ENCODE assay signal across 8 cellular contexts in the genomic region with DNA sequence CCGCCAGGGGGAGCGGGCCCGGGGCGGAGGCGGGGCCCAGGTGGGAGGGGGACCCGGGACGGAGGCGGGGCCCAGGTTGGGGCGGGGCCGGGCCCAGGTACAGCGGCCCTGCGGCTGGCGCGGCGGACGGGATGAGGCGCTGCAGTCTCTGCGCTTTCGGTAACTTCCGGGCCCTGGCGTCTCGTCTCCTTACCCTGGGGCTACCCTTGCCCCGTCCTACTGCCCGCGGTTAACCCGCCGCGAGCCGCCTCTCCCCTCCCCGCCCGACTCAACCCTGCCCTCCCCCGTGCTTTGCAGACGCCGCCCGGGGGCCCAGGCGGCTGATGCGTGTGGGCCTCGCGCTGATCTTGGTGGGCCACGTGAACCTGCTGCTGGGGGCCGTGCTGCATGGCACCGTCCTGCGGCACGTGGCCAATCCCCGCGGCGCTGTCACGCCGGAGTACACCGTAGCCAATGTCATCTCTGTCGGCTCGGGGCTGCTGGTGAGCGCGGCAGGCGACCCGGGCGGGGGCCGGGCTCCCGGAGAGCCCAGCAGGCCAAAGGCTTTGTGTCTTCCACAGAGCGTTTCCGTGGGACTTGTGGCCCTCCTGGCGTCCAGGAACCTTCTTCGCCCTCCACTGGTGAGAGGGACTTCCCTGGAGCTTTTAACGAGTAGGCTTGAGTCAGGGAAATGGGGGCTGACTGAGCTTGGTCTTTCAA. TPM values are rescaled to one million over a fixed set of nuclear protein-coding genes. Genes with fewer than 3 reads are reported as not detected.
DNase-seq lines count a peak whose midpoint lies in the region; ATAC-seq and TF ChIP-seq lines count a peak whose summit lies in the region.

A gene with protein sequence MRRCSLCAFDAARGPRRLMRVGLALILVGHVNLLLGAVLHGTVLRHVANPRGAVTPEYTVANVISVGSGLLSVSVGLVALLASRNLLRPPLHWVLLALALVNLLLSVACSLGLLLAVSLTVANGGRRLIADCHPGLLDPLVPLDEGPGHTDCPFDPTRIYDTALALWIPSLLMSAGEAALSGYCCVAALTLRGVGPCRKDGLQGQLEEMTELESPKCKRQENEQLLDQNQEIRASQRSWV (plus strand): TSS at position 100 of the 699 bp plus-strand sequence. CDS start 32 bp downstream, at position 132.

- H3K27me3 ChIP-seq in HUES64 (ENCODE audit: insufficient read depth, low read length), result no peaks in the 10 kb centered on the region
- H3K27me3 ChIP-seq in neuronal stem cell (ENCODE audit: control insufficient read depth in 3 of 3, insufficient read depth in 3 of 3, low read depth in 1 of 3, low read length in 3 of 3), result no peaks in the 10 kb centered on the region

- H2BK120ac ChIP-seq in neuronal stem cell (ENCODE audit: low read depth, low read length), result no peak within 1 kb of the TSS

- H3K14ac ChIP-seq in neuronal stem cell (ENCODE audit: low read length), result peak within 1 kb of the TSS; percentile 89

- peak within 1 kb of the TSS; percentile 94 for H2BK12ac ChIP-seq in neuronal stem cell (ENCODE audit: low read length)

- H3K9me3 ChIP-seq in HUES64 (ENCODE audit: insufficient read depth, low read depth, low read length) (no peaks in the 10 kb centered on the region), neuronal stem cell (replicated peaks in 1 of 2; ENCODE audit: control insufficient read depth in 2 of 2, insufficient read depth in 1 of 2, low read depth in 1 of 2, low read length in 2 of 2) (peaks cover 0 to 2% of the 10 kb centered on the region in 2 donors)

- H3K79me1 ChIP-seq in neuronal stem cell (ENCODE audit: low read depth, low read length), result peaks cover 2% of the 10 kb centered on the region

- H3K4me1 ChIP-seq in HUES64 (ENCODE audit: insufficient read depth, low read length) (peaks cover 15% of the 10 kb centered on the region; the same call in 1 of the 2 replicates), neuronal stem cell (ENCODE audit: control insufficient read depth in 2 of 2, insufficient read depth in 1 of 2, low read depth in 1 of 2, low read length in 2 of 2) (peaks cover 0 to 7% of the 10 kb centered on the region in 2 donors)

- peak within 1 kb of the TSS; percentile 94 for H3K18ac ChIP-seq in neuronal stem cell (ENCODE audit: low read length)

- DNase-seq in activated CD4-positive, alpha-beta T cell treated with anti-CD3 and anti-CD28 coated beads for 1 hour, result peak; percentile 33
- DNase-seq in epithelial cell of prostate (ENCODE audit: low read depth, low spot score), result no peak
- peak; percentile 51 for DNase-seq in neuronal stem cell (ENCODE audit: low spot score)
- no peak for DNase-seq in MV-4-11 (lab: John Stamatoyannopoulos, UW)
- DNase-seq in foreskin fibroblast, result no peak
- DNase-seq in hepatic stellate cell (ENCODE audit: low spot score), result no peak

- peak within 1 kb of the TSS; percentile 62 for H3K4me3 ChIP-seq in HUES64 (ENCODE audit: low read length)
- peak within 1 kb of the TSS in 1 of 2 donors; percentile 76 for H3K4me3 ChIP-seq in neuronal stem cell (ENCODE audit: low read length in 2 of 2)
- H3K4me3 ChIP-seq in foreskin fibroblast (ENCODE audit: low read depth in 1 of 2, low read length in 2 of 2), result no peak within 1 kb of the TSS

- peak within 1 kb of the TSS; percentile 94 for H2BK5ac ChIP-seq in neuronal stem cell (ENCODE audit: low read length)

- H4K91ac ChIP-seq in neuronal stem cell (ENCODE audit: low read depth, low read length, poor library complexity), result peak within 1 kb of the TSS; percentile 72

- H3K4me2 ChIP-seq in neuronal stem cell (ENCODE audit: insufficient read depth, low read length, poor library complexity, severe bottlenecking), result peak within 1 kb of the TSS; percentile 91

- 5% methylated on average over 64 of the region's 64 CpGs for WGBS in HUES64
- no CpG with 5 or more reads among the region's 64 CpGs for WGBS in neuronal stem cell (ENCODE audit: extremely low coverage in 2 of 2, insufficient read length in 2 of 2, insufficient replicate concordance in 1 of 2), 2 donors

- H3K27ac ChIP-seq in HUES64 (ENCODE audit: low read depth, low read length), result peak within 1 kb of the TSS; percentile 66
- peak within 1 kb of the TSS; percentile 40 for H3K27ac ChIP-seq in epithelial cell of prostate
- H3K27ac ChIP-seq in neuronal stem cell (replicated peaks; ENCODE audit: low read length), result no peak within 1 kb of the TSS

- no peak for TF ChIP-seq CTCF in foreskin fibroblast (IDR thresholded peaks at IDR 0.05; ENCODE audit: low read depth, low read length)

- no peak for ATAC-seq in HG02970 (IDR thresholded peaks at IDR 0.05; ENCODE audit: low FRiP score, unreplicated experiment)

- H3K36me3 ChIP-seq in HUES64 (ENCODE audit: insufficient read depth, low read length), result peaks cover 53% of the 10 kb centered on the region
- H3K36me3 ChIP-seq in neuronal stem cell (replicated peaks in 1 of 2; ENCODE audit: control insufficient read depth in 2 of 2, insufficient read depth in 2 of 2, low read length in 2 of 2), result peaks cover 24 to 82% of the 10 kb centered on the region in 2 donors

- H2AFZ ChIP-seq in neuronal stem cell (ENCODE audit: low read length), result no peak within 1 kb of the TSS

- peak within 1 kb of the TSS; percentile 81 for H3K9ac ChIP-seq in HUES64 (ENCODE audit: low read depth, low read length)
- peak within 1 kb of the TSS; percentile 92 for H3K9ac ChIP-seq in neuronal stem cell (ENCODE audit: low read depth, low read length, poor library complexity)

- no peak within 1 kb of the TSS for H2BK15ac ChIP-seq in neuronal stem cell (ENCODE audit: low read length)

- H4K8ac ChIP-seq in neuronal stem cell (ENCODE audit: low read depth, low read length), result peak within 1 kb of the TSS; percentile 43

- H3K23ac ChIP-seq in neuronal stem cell (ENCODE audit: low read depth, low read length, poor library complexity), result peak within 1 kb of the TSS; percentile 89

- peak within 1 kb of the TSS; percentile 92 for H2AK5ac ChIP-seq in neuronal stem cell (ENCODE audit: low read depth, low read length)

- no peak within 1 kb of the TSS for H3K4ac ChIP-seq in neuronal stem cell (ENCODE audit: low read length)

RNA-seq across cellular contexts. Expression of the gene that starts here (rescaled TPM):
- 19.6 TPM for polyA plus RNA-seq in HUES64 (2013, experiment 1 of 2)
- polyA plus RNA-seq in HUES64 (2013, experiment 2 of 2), result 21.9 TPM
- polyA plus RNA-seq in neuronal stem cell (2013, experiment 1 of 2), result 5.7 TPM
- polyA plus RNA-seq in neuronal stem cell (2013, experiment 2 of 2), result 5.2 TPM

Comparison
In these comparisons a context has a peak if more than half of its experiments do, and no peak if none do; other contexts are left out.
1. DNase-seq: peak in activated CD4-positive, alpha-beta T cell treated with anti-CD3 and anti-CD28 coated beads for 1 hour (single experiment) and neuronal stem cell (single experiment); none in epithelial cell of prostate (single experiment), MV-4-11 (single experiment), foreskin fibroblast (0 of 2) and hepatic stellate cell (single experiment).